Comparison of ENCODE assay signal across 15 cellular contexts in the genomic region with DNA sequence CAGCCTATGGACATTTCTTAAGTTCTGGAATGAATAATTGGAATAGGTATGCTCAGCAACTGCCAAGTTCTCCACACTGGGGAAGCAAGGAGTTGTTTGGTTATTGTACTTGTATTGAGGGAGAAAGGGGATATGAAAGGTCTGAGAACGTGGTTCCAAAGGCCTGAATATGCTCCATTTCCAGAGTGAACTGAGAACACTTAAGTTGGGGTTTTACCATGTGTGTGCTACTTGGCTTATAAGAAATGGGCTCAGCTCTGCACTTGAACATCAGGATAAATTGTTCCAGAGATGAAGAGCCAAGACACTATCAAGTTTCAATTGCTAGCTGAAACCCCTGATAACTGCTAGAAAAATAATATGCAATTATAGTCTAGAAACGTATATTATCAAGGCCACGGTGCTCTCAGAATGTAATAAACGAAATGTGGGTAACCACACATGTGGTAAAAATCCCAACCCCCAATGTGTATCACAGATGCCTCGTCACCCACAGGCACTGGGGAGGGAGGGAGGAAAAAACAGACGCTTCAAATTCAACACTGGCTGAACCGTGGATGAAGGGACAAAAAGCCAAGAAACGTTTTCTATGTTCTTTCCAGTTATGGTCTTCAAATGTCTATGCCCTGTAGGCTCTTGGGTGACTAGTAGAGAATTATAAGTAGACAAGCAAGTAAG. TPM values are rescaled to one million over a fixed set of nuclear protein-coding genes. Genes with fewer than 3 reads are reported as not detected.
A peak's percentile ranks its signal among the peaks of the same experiment; 100 is the strongest.
DNase-seq lines count a peak whose midpoint lies in the region; ATAC-seq lines count a peak whose summit lies in the region.
"Had no signal": no experiment of that assay in that cellular context is flagged by ENCODE, and none has a peak within 500 bp of the region (broad histone marks: within the 10 kb centered on the region; RNA-seq: fewer than 3 reads in every experiment).

No MANE protein-coding gene starts in this region.

- no peak overlapping the region for H3K4me3 Mint-ChIP-seq in activated CD8-positive, alpha-beta memory T cell treated with anti-CD3 and anti-CD28 coated beads, Interleukin-2, amount 10 ng/mL, durations not matched to agents 7 days and 5 days
- H3K4me3 Mint-ChIP-seq in activated naive CD8-positive, alpha-beta T cell treated with anti-CD3 and anti-CD28 coated beads, Interleukin-2, amount 50 U/mL, for 24 hours = peak overlapping the region; percentile 16
- peak overlapping the region; percentile 30 for H3K4me3 Mint-ChIP-seq in stimulated activated effector memory CD8-positive, alpha-beta T cell treated with anti-CD3 and anti-CD28 coated beads, Interleukin-12 subunit alpha, Interleukin-12 subunit beta, amount 100 ng/mL, for 72 hours
- H3K4me3 Mint-ChIP-seq: brain, WTC11 had no signal

- no peak for DNase-seq in activated CD8-positive, alpha-beta memory T cell treated with anti-CD3 and anti-CD28 coated beads, Interleukin-2, amount 10 ng/mL, durations not matched to agents 7 days and 5 days
- no peak for DNase-seq in activated CD8-positive, alpha-beta memory T cell treated with anti-CD3 and anti-CD28 coated beads for 24 hours
- DNase-seq in OCI-M1 (lab: John Stamatoyannopoulos, UW) (peak; percentile 7), superior temporal gyrus (ENCODE audit: extremely low spot score) (no peak), 8988T (no peak), Kasumi-1 (lab: John Stamatoyannopoulos, UW) (no peak)
- peak; percentile 38 for DNase-seq in activated naive CD8-positive, alpha-beta T cell treated with anti-CD3 and anti-CD28 coated beads, Interleukin-2, amount 50 U/mL, for 24 hours
- DNase-seq in stimulated activated effector memory CD8-positive, alpha-beta T cell treated with anti-CD3 and anti-CD28 coated beads, Interleukin-12 subunit alpha, Interleukin-12 subunit beta, amount 100 ng/mL, for 72 hours (ENCODE audit: low spot score in 2 of 2) = no peak
- DNase-seq: Calu3, GDM1, left colon, mucosa of descending colon, ovary had no signal

- ATAC-seq in activated CD8-positive, alpha-beta memory T cell treated with anti-CD3 and anti-CD28 coated beads, Interleukin-2, amount 10 ng/mL, durations not matched to agents 7 days and 5 days = peak; percentile 33
- ATAC-seq in activated naive CD8-positive, alpha-beta T cell treated with anti-CD3 and anti-CD28 coated beads, Interleukin-2, amount 50 U/mL, for 24 hours = peak; percentile 88
- peak; percentile 92 for ATAC-seq in stimulated activated effector memory CD8-positive, alpha-beta T cell treated with anti-CD3 and anti-CD28 coated beads, Interleukin-12 subunit alpha, Interleukin-12 subunit beta, amount 100 ng/mL, for 72 hours
- ATAC-seq: mucosa of descending colon had no signal

- peaks cover 12% of the 10 kb centered on the region for H3K4me1 Mint-ChIP-seq in activated CD8-positive, alpha-beta memory T cell treated with anti-CD3 and anti-CD28 coated beads, Interleukin-2, amount 10 ng/mL, durations not matched to agents 7 days and 5 days
- H3K4me1 Mint-ChIP-seq in activated naive CD8-positive, alpha-beta T cell treated with anti-CD3 and anti-CD28 coated beads, Interleukin-2, amount 50 U/mL, for 24 hours = peaks cover 85% of the 10 kb centered on the region
- peaks cover 46% of the 10 kb centered on the region for H3K4me1 Mint-ChIP-seq in stimulated activated effector memory CD8-positive, alpha-beta T cell treated with anti-CD3 and anti-CD28 coated beads, Interleukin-12 subunit alpha, Interleukin-12 subunit beta, amount 100 ng/mL, for 72 hours

- H3K27me3 Mint-ChIP-seq in activated CD8-positive, alpha-beta memory T cell treated with anti-CD3 and anti-CD28 coated beads, Interleukin-2, amount 10 ng/mL, durations not matched to agents 7 days and 5 days = peaks cover 3% of the 10 kb centered on the region
- no peaks in the 10 kb centered on the region for H3K27me3 Mint-ChIP-seq in activated naive CD8-positive, alpha-beta T cell treated with anti-CD3 and anti-CD28 coated beads, Interleukin-2, amount 50 U/mL, for 24 hours

- CTCF ChIA-PET in activated CD8-positive, alpha-beta memory T cell treated with anti-CD3 and anti-CD28 coated beads, Interleukin-2, amount 10 ng/mL, durations not matched to agents 7 days and 5 days (lab: Charles Lee) = no interaction called here

- no peak overlapping the region for H3K27ac Mint-ChIP-seq in activated CD8-positive, alpha-beta memory T cell treated with anti-CD3 and anti-CD28 coated beads, Interleukin-2, amount 10 ng/mL, durations not matched to agents 7 days and 5 days
- peak overlapping the region; percentile 83 for H3K27ac Mint-ChIP-seq in activated naive CD8-positive, alpha-beta T cell treated with anti-CD3 and anti-CD28 coated beads, Interleukin-2, amount 50 U/mL, for 24 hours
- H3K27ac Mint-ChIP-seq in stimulated activated effector memory CD8-positive, alpha-beta T cell treated with anti-CD3 and anti-CD28 coated beads, Interleukin-12 subunit alpha, Interleukin-12 subunit beta, amount 100 ng/mL, for 72 hours = no peak overlapping the region
- H3K27ac Mint-ChIP-seq: brain, WTC11 had no signal

- H3K9me3 Mint-ChIP-seq in activated CD8-positive, alpha-beta memory T cell treated with anti-CD3 and anti-CD28 coated beads, Interleukin-2, amount 10 ng/mL, durations not matched to agents 7 days and 5 days (ENCODE audit: low read depth) = no peaks in the 10 kb centered on the region
- H3K9me3 Mint-ChIP-seq in activated naive CD8-positive, alpha-beta T cell treated with anti-CD3 and anti-CD28 coated beads, Interleukin-2, amount 50 U/mL, for 24 hours = no peaks in the 10 kb centered on the region
- H3K9me3 Mint-ChIP-seq in stimulated activated effector memory CD8-positive, alpha-beta T cell treated with anti-CD3 and anti-CD28 coated beads, Interleukin-12 subunit alpha, Interleukin-12 subunit beta, amount 100 ng/mL, for 72 hours = no peaks in the 10 kb centered on the region
- H3K9me3 Mint-ChIP-seq: WTC11 had no signal

- no peaks in the 10 kb centered on the region for H3K36me3 Mint-ChIP-seq in activated CD8-positive, alpha-beta memory T cell treated with anti-CD3 and anti-CD28 coated beads, Interleukin-2, amount 10 ng/mL, durations not matched to agents 7 days and 5 days
- H3K36me3 Mint-ChIP-seq in activated naive CD8-positive, alpha-beta T cell treated with anti-CD3 and anti-CD28 coated beads, Interleukin-2, amount 50 U/mL, for 24 hours (ENCODE audit: low read depth) = peaks cover 10% of the 10 kb centered on the region
- H3K36me3 Mint-ChIP-seq in stimulated activated effector memory CD8-positive, alpha-beta T cell treated with anti-CD3 and anti-CD28 coated beads, Interleukin-12 subunit alpha, Interleukin-12 subunit beta, amount 100 ng/mL, for 72 hours = peaks cover 10% of the 10 kb centered on the region
- H3K36me3 Mint-ChIP-seq: WTC11 had no signal

RNA-seq across cellular contexts. Expression of a gene that starts 16.3 kb away (rescaled TPM):
- 100 to 1,000 TPM; 101 TPM for total RNA-seq in activated CD8-positive, alpha-beta memory T cell treated with anti-CD3 and anti-CD28 coated beads, Interleukin-2, amount 10 ng/mL, durations not matched to agents 7 days and 5 days
- total RNA-seq: Calu3 had no signal

Comparison
In these comparisons a context has a peak if more than half of its experiments do, and no peak if none do; other contexts are left out.
1. ATAC-seq: peak in every context shown above with its lines; median percentile 92 in stimulated activated effector memory CD8-positive, alpha-beta T cell treated with anti-CD3 and anti-CD28 coated beads, Interleukin-12 subunit alpha, Interleukin-12 subunit beta, amount 100 ng/mL, for 72 hours; 88 in activated naive CD8-positive, alpha-beta T cell treated with anti-CD3 and anti-CD28 coated beads, Interleukin-2, amount 50 U/mL, for 24 hours; 33 in activated CD8-positive, alpha-beta memory T cell treated with anti-CD3 and anti-CD28 coated beads, Interleukin-2, amount 10 ng/mL, durations not matched to agents 7 days and 5 days.
2. DNase-seq: peak in OCI-M1 (single experiment) and activated naive CD8-positive, alpha-beta T cell treated with anti-CD3 and anti-CD28 coated beads, Interleukin-2, amount 50 U/mL, for 24 hours (single experiment); none in activated CD8-positive, alpha-beta memory T cell treated with anti-CD3 and anti-CD28 coated beads, Interleukin-2, amount 10 ng/mL, durations not matched to agents 7 days and 5 days (single experiment), activated CD8-positive, alpha-beta memory T cell treated with anti-CD3 and anti-CD28 coated beads for 24 hours (single experiment), stimulated activated effector memory CD8-positive, alpha-beta T cell treated with anti-CD3 and anti-CD28 coated beads, Interleukin-12 subunit alpha, Interleukin-12 subunit beta, amount 100 ng/mL, for 72 hours (0 of 2), superior temporal gyrus (single experiment), 8988T (single experiment) and Kasumi-1 (0 of 2).